Comparison of ENCODE assay signal across 22 cellular contexts in the genomic region with DNA sequence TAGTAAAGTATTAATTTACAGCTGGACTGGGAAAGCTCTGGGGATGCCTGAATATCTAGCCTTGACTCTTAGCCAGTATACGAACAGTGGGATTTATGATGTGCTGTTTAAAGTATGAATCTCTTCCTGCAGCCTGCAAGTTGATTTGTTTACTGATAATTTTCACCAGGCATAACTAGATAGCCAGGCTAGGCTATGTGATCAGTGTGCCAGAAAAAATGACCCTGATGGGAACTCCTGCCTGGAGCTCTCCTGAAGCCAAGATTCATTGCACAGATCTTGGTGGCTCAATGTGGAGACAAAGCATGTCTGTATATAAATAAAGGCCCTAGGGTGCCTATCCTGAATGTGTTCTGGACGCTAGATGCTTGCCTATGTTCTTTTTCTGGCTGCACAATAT.
DNase-seq lines count a peak whose midpoint lies in the region; ATAC-seq and TF ChIP-seq lines count a peak whose summit lies in the region.
"Had no signal": no experiment of that assay in that cellular context is flagged by ENCODE, and none has a peak within 500 bp of the region (broad histone marks: within the 10 kb centered on the region; RNA-seq: fewer than 3 reads in every experiment).

No MANE protein-coding gene starts in this region.

- TF ChIP-seq CTCF in AG09319 (IDR thresholded peaks at IDR 0.05; ENCODE audit: low read depth, low read length) (no peak), HFFc6 (IDR thresholded peaks at IDR 0.05) (no peak), VCaP (conservative IDR thresholded peaks at IDR 0.05) (no peak), fibroblast of mammary gland (conservative IDR thresholded peaks at IDR 0.05; ENCODE audit: control insufficient read depth, insufficient read depth, low read depth, low read length) (no peak)

- no peak for ATAC-seq in GM18870 (IDR thresholded peaks at IDR 0.05; ENCODE audit: unreplicated experiment)
- ATAC-seq: left lung had no signal

- no peak overlapping the region; the same call in 1 of the 2 replicates for H3K27ac Mint-ChIP-seq in HFFc6
- H3K27ac Mint-ChIP-seq: activated naive CD8-positive, alpha-beta T cell; CD4-positive, alpha-beta T cell had no signal

- DNase-seq in AG09319 (ENCODE audit: extremely low read depth, low read depth) = peak; percentile 34
- peak; percentile 17 for DNase-seq in HFFc6
- peak; percentile 3 for DNase-seq in fibroblast of mammary gland (ENCODE audit: low read depth)
- no peak for DNase-seq in activated CD4-positive, alpha-beta T cell treated with anti-CD3 and anti-CD28 coated beads for 1 hour
- no peak for DNase-seq in A172 (ENCODE audit: low spot score)
- no peak for DNase-seq in amniotic stem cell (lab: John Stamatoyannopoulos, UW)
- DNase-seq: ACHN; activated CD4-positive, alpha-beta T cell treated with anti-CD3 and anti-CD28 coated beads, Interleukin-2, amount 50 U/mL, for 4 hours; CD4-positive, alpha-beta T cell; DND-41; effector memory CD4-positive, alpha-beta T cell; left lung; NCI-H2029 treated with DMSO at 0.1 percent for 48 hours; NCI-H748 treated with DMSO at 0.1 percent for 48 hours; stimulated activated CD4-positive, alpha-beta T cell treated with anti-CD3 and anti-CD28 coated beads, Interleukin-4, amount 100 ng/mL, for 24 hours; substantia nigra; SW 1271 had no signal

- H3K9me3 Mint-ChIP-seq in HFFc6 = no peaks in the 10 kb centered on the region
- H3K9me3 Mint-ChIP-seq: CD4-positive, alpha-beta T cell had no signal

- H3K27ac ChIP-seq in VCaP = peak overlapping the region; percentile 59
- H3K27ac ChIP-seq: left lung, skin epidermis, vagina had no signal

- no peaks in the 10 kb centered on the region for H3K27me3 Mint-ChIP-seq in HFFc6 (ENCODE audit: insufficient read depth)
- H3K27me3 Mint-ChIP-seq: activated naive CD8-positive, alpha-beta T cell; CD4-positive, alpha-beta T cell had no signal

- no peak overlapping the region for H3K4me3 ChIP-seq in fibroblast of mammary gland (ENCODE audit: control insufficient read depth, low read depth, low read length)
- H3K4me3 ChIP-seq: left lung, skin epidermis, vagina had no signal

- no peak overlapping the region for H3K4me3 Mint-ChIP-seq in HFFc6
- H3K4me3 Mint-ChIP-seq: activated naive CD8-positive, alpha-beta T cell; CD4-positive, alpha-beta T cell had no signal

- peaks cover 7% of the 10 kb centered on the region for H3K4me1 Mint-ChIP-seq in HFFc6 (ENCODE audit: low read depth)

- peaks cover under 1% of the 10 kb centered on the region; the same call in 1 of the 2 replicates for H3K36me3 Mint-ChIP-seq in HFFc6 (ENCODE audit: low read depth)

Comparison
In these comparisons a context has a peak if more than half of its experiments do, and no peak if none do; other contexts are left out.
1. DNase-seq: peak in AG09319 (single experiment), HFFc6 (single experiment) and fibroblast of mammary gland (single experiment); none in activated CD4-positive, alpha-beta T cell treated with anti-CD3 and anti-CD28 coated beads for 1 hour (single experiment), A172 (single experiment) and amniotic stem cell (single experiment).